ENCODE assay signal across 1 cellular context in genomic region chr1:150148834-150149489, GRCh38.
TF ChIP-seq lines count a peak whose summit lies in the region.

No MANE protein-coding gene starts in this region.

TF ChIP-seq in H1, 55 proteins besides CTCF, POLR2A, EP300 and RAD21 (continued from another document):
- TF ChIP-seq CHD7 (IDR thresholded peaks at IDR 0.05; ENCODE audit: insufficient replicate concordance, low read length) (no peak), MAFK (IDR thresholded peaks at IDR 0.05; ENCODE audit: low read depth, low read length) (no peak), HDAC6 (IDR thresholded peaks at IDR 0.05; ENCODE audit: low read depth, low read length) (no peak), SAP30 (IDR thresholded peaks at IDR 0.05; ENCODE audit: insufficient read depth, insufficient replicate concordance, low read length) (no peak), GTF2F1 (IDR thresholded peaks at IDR 0.05; ENCODE audit: borderline replicate concordance, low read depth, low read length) (no peak), YY1 (IDR thresholded peaks at IDR 0.05; ENCODE audit: low read depth, low read length) (no peak), MAX (IDR thresholded peaks at IDR 0.05) (no peak), RFX5 (IDR thresholded peaks at IDR 0.05; ENCODE audit: borderline replicate concordance, low read depth, low read length) (no peak), CHD2 (IDR thresholded peaks at IDR 0.05; ENCODE audit: low read length) (no peak), NRF1 (IDR thresholded peaks at IDR 0.05; ENCODE audit: low read depth, low read length) (no peak), PHF8 (conservative IDR thresholded peaks at IDR 0.05; ENCODE audit: low read depth, low read length) (no peak), SP2 (IDR thresholded peaks at IDR 0.05; ENCODE audit: low read length) (no peak), TEAD4 (IDR thresholded peaks at IDR 0.05; ENCODE audit: low read depth, low read length) (no peak)
TF ChIP-seq in H1: peak in this region for 0.
